1 cellular context compared by ENCODE assay signal in genomic region chr2:73759287-73759764, GRCh38.
A peak's percentile ranks its signal among the peaks of the same experiment; 100 is the strongest.
TF ChIP-seq lines count a peak whose summit lies in the region.

No MANE protein-coding gene starts in this region.

TF ChIP-seq in K562, 482 proteins besides CTCF, POLR2A, EP300 and RAD21:
- TF ChIP-seq MEIS2 (IDR thresholded peaks at IDR 0.05; ENCODE audit: partially characterized antibody) (no peak), SP2 (IDR thresholded peaks at IDR 0.05; ENCODE audit: extremely low read depth, low read depth, low read length, poor library complexity, severe bottlenecking) (no peak), ZNF696 (CRISPR knock-in tag; conservative IDR thresholded peaks at IDR 0.05) (no peak), SPI1 (IDR thresholded peaks at IDR 0.05; ENCODE audit: borderline replicate concordance, low read depth, low read length) (no peak), REST (CRISPR knock-in tag; IDR thresholded peaks at IDR 0.05; ENCODE audit: low read depth) (no peak), NFIC (IDR thresholded peaks at IDR 0.05) (0 out of 2 replicates have a peak, but pooled peaks have one; percentile 5)
